1 cellular context compared by ENCODE assay signal in genomic region chr6:129598244-129599187, GRCh38.
A peak's percentile ranks its signal among the peaks of the same experiment; 100 is the strongest.
TF ChIP-seq lines count a peak whose summit lies in the region.

No MANE protein-coding gene starts in this region.

TF ChIP-seq in GM12878, 131 proteins besides CTCF, POLR2A, EP300 and RAD21 (continued from another document):
- TF ChIP-seq PKNOX1 (IDR thresholded peaks at IDR 0.05) (0 out of 2 replicates have a peak, but pooled peaks have one; percentile 13), PML (IDR thresholded peaks at IDR 0.05; ENCODE audit: low read length) (peak; percentile 45; the same call in 1 of the 2 replicates), HSF1 (IDR thresholded peaks at IDR 0.05; ENCODE audit: low read depth, low read length) (no peak), CBFB (IDR thresholded peaks at IDR 0.05; ENCODE audit: low read depth) (no peak), NRF1 (conservative IDR thresholded peaks at IDR 0.05; ENCODE audit: low read depth, low read length) (no peak), IRF3 (IDR thresholded peaks at IDR 0.05) (no peak), CUX1 (IDR thresholded peaks at IDR 0.05; ENCODE audit: insufficient replicate concordance, low read depth, low read length) (peak; percentile 43), FOXM1 (IDR thresholded peaks at IDR 0.05; ENCODE audit: low read depth, low read length) (peak; percentile 70; the same call in 1 of the 2 replicates), RUNX3 (IDR thresholded peaks at IDR 0.05; ENCODE audit: low read length) (peak; percentile 37; the same call in 1 of the 2 replicates), RAD51 (IDR thresholded peaks at IDR 0.05) (peak; percentile 58), PAX5 (IDR thresholded peaks at IDR 0.05; ENCODE audit: borderline replicate concordance, low read depth, low read length) (no peak)
TF ChIP-seq in GM12878: peak in this region for 10.
